Comparison of ENCODE assay signal across 8 cellular contexts in genomic region chr7:157404845-157405481, GRCh38.
DNase-seq lines count a peak whose midpoint lies in the region; ATAC-seq and TF ChIP-seq lines count a peak whose summit lies in the region.

No MANE protein-coding gene starts in this region.

- H3F3A ChIP-seq in neural progenitor cell (ENCODE audit: low read depth) = no peaks in the 10 kb centered on the region

- H3K4me3 ChIP-seq in choroid plexus epithelial cell (ENCODE audit: low read depth, low read length) (no peak overlapping the region), neural progenitor cell (no peak overlapping the region), tibial artery (no peak overlapping the region)

- ATAC-seq in HG03135 (IDR thresholded peaks at IDR 0.05; ENCODE audit: unreplicated experiment) = no peak

- DNase-seq in Caki2 (ENCODE audit: low read depth) = peak; percentile 72
- DNase-seq in choroid plexus epithelial cell (ENCODE audit: low read depth) = peak; percentile 89
- DNase-seq in neural progenitor cell (ENCODE audit: low spot score) = no peak
- DNase-seq in NCI-H1105 (lab: John Stamatoyannopoulos, UW) = no peak
- DNase-seq in tibial artery = no peak
- no peak for DNase-seq in NCI-H146 treated with DMSO at 0.1 percent for 48 hours (lab: John Stamatoyannopoulos, UW; ENCODE audit: unreplicated experiment)

- peaks cover 6% of the 10 kb centered on the region for H4K20me1 ChIP-seq in neural progenitor cell (ENCODE audit: low read depth)

- H3K9ac ChIP-seq in neural progenitor cell = no peak overlapping the region

- no peaks in the 10 kb centered on the region for H3K36me3 ChIP-seq in neural progenitor cell
- peaks cover 30 to 86% (median 69%) of the 10 kb centered on the region in 3 donors for H3K36me3 ChIP-seq in tibial artery

- no peak overlapping the region for H3K4me3 Mint-ChIP-seq in neural progenitor cell

- TF ChIP-seq CTCF in choroid plexus epithelial cell (conservative IDR thresholded peaks at IDR 0.05; ENCODE audit: low read depth, low read length) (no peak), neural progenitor cell (IDR thresholded peaks at IDR 0.05) (no peak), tibial artery (IDR thresholded peaks at IDR 0.05) (no peak)

- intact Hi-C loops in tibial artery (cut with DNase I; ENCODE audit: low total_unique reads) = no loop called here

- H3K9me3 ChIP-seq in neural progenitor cell (ENCODE audit: low read depth) (no peaks in the 10 kb centered on the region), tibial artery (no peaks in the 10 kb centered on the region)

- peaks cover 4% of the 10 kb centered on the region for H3K27me3 Mint-ChIP-seq in neural progenitor cell (ENCODE audit: insufficient read depth, low read depth)

- H3K36me3 Mint-ChIP-seq in neural progenitor cell = peaks cover 24% of the 10 kb centered on the region

- no peaks in the 10 kb centered on the region for H3K4me1 ChIP-seq in neural progenitor cell
- H3K4me1 ChIP-seq in tibial artery = peaks cover 0 to 3% (median 0%) of the 10 kb centered on the region in 4 donors

- no peaks in the 10 kb centered on the region for H3K9me3 Mint-ChIP-seq in neural progenitor cell

- H3K27ac ChIP-seq in neural progenitor cell (no peak overlapping the region), tibial artery (no peak overlapping the region)

- no peak overlapping the region for H2AFZ ChIP-seq in neural progenitor cell (replicated peaks)

- in situ Hi-C loops in Caki2 (cut with HindIII; ENCODE audit: low pct_unique_long_range_greater_than_20kb, low sequenced_read_pairs) = no loop called here

- H3K79me2 ChIP-seq in neural progenitor cell (ENCODE audit: low read depth) = peaks cover 18% of the 10 kb centered on the region

- peaks cover 9% of the 10 kb centered on the region for H3K4me1 Mint-ChIP-seq in neural progenitor cell

- no peak overlapping the region for H3K4me2 ChIP-seq in neural progenitor cell

- no peaks in the 10 kb centered on the region for H3K27me3 ChIP-seq in neural progenitor cell
- H3K27me3 ChIP-seq in tibial artery = no peaks in the 10 kb centered on the region

- peak overlapping the region; percentile 81 for H3K27ac Mint-ChIP-seq in neural progenitor cell

TF ChIP-seq in PFSK-1, 5 proteins besides CTCF, POLR2A, EP300 and RAD21:
- TF ChIP-seq SIN3A (IDR thresholded peaks at IDR 0.05; ENCODE audit: borderline replicate concordance, insufficient read depth, low read length) = peak; percentile 99
- TF ChIP-seq POLR2AphosphoS5 (IDR thresholded peaks at IDR 0.05; ENCODE audit: low read depth, low read length) = no peak; the same call in 1 of the 2 replicates
- peak; percentile 85 for TF ChIP-seq FOXP2 (optimal IDR thresholded peaks at IDR 0.05; ENCODE audit: borderline replicate concordance, extremely low read depth, extremely low read length, insufficient read depth)
- 0 out of 2 replicates have a peak, but pooled peaks have one; percentile 21 for TF ChIP-seq TAF1 (IDR thresholded peaks at IDR 0.05; ENCODE audit: borderline replicate concordance, insufficient read depth, low read length)
- peak; percentile 22 to 72; a peak in 1 of 4 replicates for TF ChIP-seq REST (IDR thresholded peaks at IDR 0.05; ENCODE audit: insufficient read depth in 1 of 2, low read depth in 2 of 2, low read length in 2 of 2)

Comparison
In these comparisons a context has a peak if more than half of its experiments do, and no peak if none do; other contexts are left out.
1. DNase-seq: peak in Caki2 (single experiment) and choroid plexus epithelial cell (single experiment); none in neural progenitor cell (single experiment), NCI-H1105 (single experiment), tibial artery (0 of 2) and NCI-H146 treated with DMSO at 0.1 percent for 48 hours (single experiment).